In genomic region chr3:177820683-177821316, GRCh38 we compare ENCODE assay signal across 12 cellular contexts.
DNase-seq lines count a peak whose midpoint lies in the region; ATAC-seq and TF ChIP-seq lines count a peak whose summit lies in the region.
"Had no signal": no experiment of that assay in that cellular context is flagged by ENCODE, and none has a peak within 500 bp of the region (broad histone marks: within the 10 kb centered on the region; RNA-seq: fewer than 3 reads in every experiment).

No MANE protein-coding gene starts in this region.

- H3K9me3 Mint-ChIP-seq in Calu3 (ENCODE audit: low read depth, unreplicated experiment) = no peaks in the 10 kb centered on the region
- H3K9me3 Mint-ChIP-seq: T-helper 2 cell treated with Interferon-gamma antibody and Interleukin-4, amounts not matched to agents 5 μg/mL and 100 μg/mL, for 36 hours had no signal

- H3K9ac ChIP-seq in SK-N-MC (ENCODE audit: insufficient read length) = no peak overlapping the region
- H3K9ac ChIP-seq: KMS-11 had no signal

- H3K36me3 ChIP-seq in SK-N-MC (ENCODE audit: insufficient read depth, low read length) (no peaks in the 10 kb centered on the region), SJCRH30 (no peaks in the 10 kb centered on the region)
- H3K36me3 ChIP-seq: tibial artery had no signal

- ATAC-seq in HG03039 (IDR thresholded peaks at IDR 0.05; ENCODE audit: unreplicated experiment) = peak; percentile 74
- peak; percentile 57 for ATAC-seq in stimulated activated naive CD8-positive, alpha-beta T cell treated with anti-CD3 and anti-CD28 coated beads, Interleukin-15, Interleukin-2, amounts not matched to agents 100 U/mL and 50 U/mL, for 24 hours

- no peaks in the 10 kb centered on the region for H3K27me3 ChIP-seq in SJCRH30
- H3K27me3 ChIP-seq: tibial artery had no signal

- H3K27ac ChIP-seq in SK-N-MC (0 out of 2 replicates have a peak overlapping the region, but pooled peaks have one; percentile 6), SJCRH30 (no peak overlapping the region)
- H3K27ac ChIP-seq: KMS-11 had no signal

- H3K4me1 ChIP-seq in SJCRH30 = no peaks in the 10 kb centered on the region

- intact Hi-C loops in Calu3 (cut with micrococcal nuclease; ENCODE audit: unreplicated experiment) = loop anchor here (5.0 kb wide), 1 partner anchor 693 kb away; no protein-coding TSS in a partner anchor

- H3K4me3 ChIP-seq in SK-N-MC = peak overlapping the region; percentile 11; the same call in 1 of the 2 replicates
- no peak overlapping the region for H3K4me3 ChIP-seq in SJCRH30
- H3K4me3 ChIP-seq: tibial artery had no signal

- H3K4me1 Mint-ChIP-seq in Calu3 (ENCODE audit: low read depth, unreplicated experiment) = peaks cover 72% of the 10 kb centered on the region

- H3K27me3 Mint-ChIP-seq in Calu3 (ENCODE audit: unreplicated experiment) = no peaks in the 10 kb centered on the region

- BruUV-seq in Calu3 (replicated peaks; lab: Mats Ljungman, UMichigan) = no TSS peak

- no peak for TF ChIP-seq CTCF in Calu3 (IDR thresholded peaks at IDR 0.05; ENCODE audit: unreplicated experiment)

- CTCF ChIA-PET in Calu3 (lab: Charles Lee) = no interaction called here

- H3K36me3 Mint-ChIP-seq in Calu3 (ENCODE audit: insufficient read depth, unreplicated experiment) = peaks cover 4% of the 10 kb centered on the region

- DNase-seq in SKM-1 treated with dmso at 0.1 percent for 144 hours (lab: John Stamatoyannopoulos, UW; ENCODE audit: unreplicated experiment) = peak; percentile 63
- DNase-seq in SKM-1 (lab: John Stamatoyannopoulos, UW; ENCODE audit: unreplicated experiment) = no peak
- no peak for DNase-seq in SK-N-MC (ENCODE audit: low read depth, low spot score)
- no peak for DNase-seq in stimulated activated naive CD8-positive, alpha-beta T cell treated with anti-CD3 and anti-CD28 coated beads, Interleukin-15, Interleukin-2, amounts not matched to agents 100 U/mL and 50 U/mL, for 24 hours
- DNase-seq in Calu3 = no peak
- DNase-seq in SJCRH30 = no peak
- DNase-seq in stimulated activated naive CD4-positive, alpha-beta T cell treated with Interleukin-2 at 50 U/mL for 16 hours (lab: John Stamatoyannopoulos, UW) = no peak
- DNase-seq: aorta, tibial artery had no signal

- H3K27ac Mint-ChIP-seq in Calu3 (ENCODE audit: unreplicated experiment) = no peak overlapping the region
- H3K27ac Mint-ChIP-seq: T-helper 2 cell treated with Interferon-gamma antibody and Interleukin-4, amounts not matched to agents 5 μg/mL and 100 μg/mL, for 36 hours had no signal

- H3K4me3 Mint-ChIP-seq in Calu3 (ENCODE audit: low read depth, unreplicated experiment) = no peak overlapping the region
- H3K4me3 Mint-ChIP-seq: T-helper 2 cell treated with Interferon-gamma antibody and Interleukin-4, amounts not matched to agents 5 μg/mL and 100 μg/mL, for 36 hours had no signal

- no peaks in the 10 kb centered on the region for H3K9me3 ChIP-seq in SK-N-MC (ENCODE audit: low read depth, low read length)
- H3K9me3 ChIP-seq in SJCRH30 (replicated peaks) = no peaks in the 10 kb centered on the region
- H3K9me3 ChIP-seq: tibial artery had no signal
